Comparison of ENCODE assay signal across 1 cellular context in the genomic region with DNA sequence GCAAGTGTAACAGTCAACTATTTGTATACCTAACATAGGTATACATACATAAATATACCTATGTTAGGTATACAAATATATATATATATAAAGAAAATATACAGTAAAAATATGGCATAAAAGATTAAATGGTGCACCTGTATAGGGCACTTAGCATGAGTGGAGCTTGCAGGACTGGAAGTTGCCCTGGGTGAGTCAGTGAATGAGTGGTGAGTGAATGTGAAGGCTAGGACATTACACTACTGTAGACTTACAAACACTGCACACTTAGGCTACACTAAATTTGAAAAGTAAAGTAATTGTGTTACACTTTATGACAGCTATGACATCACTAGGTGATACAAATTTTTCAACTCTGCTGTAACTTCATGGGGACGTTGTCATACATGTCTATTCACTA.
TF ChIP-seq lines count a peak whose summit lies in the region.

No MANE protein-coding gene starts in this region.

TF ChIP-seq in IMR-90, 13 proteins besides CTCF, POLR2A, EP300 and RAD21 (continued from another document):
- TF ChIP-seq RCOR1 (IDR thresholded peaks at IDR 0.05; ENCODE audit: insufficient replicate concordance, low read length) (no peak), RFX5 (IDR thresholded peaks at IDR 0.05; ENCODE audit: low read depth, low read length) (no peak), BHLHE40 (IDR thresholded peaks at IDR 0.05; ENCODE audit: low read depth, low read length) (no peak), MXI1 (IDR thresholded peaks at IDR 0.05; ENCODE audit: borderline replicate concordance, low read depth, low read length) (no peak), SMC3 (IDR thresholded peaks at IDR 0.05; ENCODE audit: low read depth, low read length) (no peak), FOS (IDR thresholded peaks at IDR 0.05; ENCODE audit: low read depth, low read length) (no peak), MAZ (IDR thresholded peaks at IDR 0.05; ENCODE audit: borderline replicate concordance, low read depth, low read length) (no peak), MAFK (IDR thresholded peaks at IDR 0.05; ENCODE audit: low read depth, low read length) (no peak), CHD1 (IDR thresholded peaks at IDR 0.05; ENCODE audit: low read depth, low read length) (no peak)
- TF ChIP-seq, protein P1, sequence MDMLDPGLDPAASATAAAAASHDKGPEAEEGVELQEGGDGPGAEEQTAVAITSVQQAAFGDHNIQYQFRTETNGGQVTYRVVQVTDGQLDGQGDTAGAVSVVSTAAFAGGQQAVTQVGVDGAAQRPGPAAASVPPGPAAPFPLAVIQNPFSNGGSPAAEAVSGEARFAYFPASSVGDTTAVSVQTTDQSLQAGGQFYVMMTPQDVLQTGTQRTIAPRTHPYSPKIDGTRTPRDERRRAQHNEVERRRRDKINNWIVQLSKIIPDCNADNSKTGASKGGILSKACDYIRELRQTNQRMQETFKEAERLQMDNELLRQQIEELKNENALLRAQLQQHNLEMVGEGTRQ (IDR thresholded peaks at IDR 0.05; ENCODE audit: low read depth, low read length): no peak
